9 cellular contexts compared by ENCODE assay signal in the genomic region with DNA sequence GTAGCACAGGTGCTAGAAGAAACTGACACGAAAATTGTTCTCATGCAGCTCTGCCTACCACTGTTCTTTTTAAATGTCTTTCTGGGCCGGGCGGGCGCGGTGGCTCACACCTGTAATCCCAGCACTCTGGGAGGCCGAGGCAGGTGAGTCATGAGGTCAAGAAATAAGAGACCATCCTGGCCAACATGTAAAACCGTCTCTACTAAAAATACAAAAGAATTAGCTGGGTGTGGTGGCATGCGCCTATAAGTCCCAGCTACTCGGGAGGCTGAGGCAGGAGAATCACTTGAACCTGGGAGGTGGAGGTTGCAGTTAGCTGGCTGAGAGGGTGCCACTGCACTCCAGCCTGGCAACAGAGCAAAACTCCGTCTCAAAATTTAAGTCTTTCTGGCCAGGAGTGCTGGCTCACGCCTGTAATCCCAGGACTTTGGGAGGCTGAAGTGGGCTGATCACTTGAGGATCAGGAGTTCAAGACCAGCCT. TPM values are rescaled to one million over a fixed set of nuclear protein-coding genes. Genes with fewer than 3 reads are reported as not detected.
A peak's percentile ranks its signal among the peaks of the same experiment; 100 is the strongest.
DNase-seq lines count a peak whose midpoint lies in the region; ATAC-seq lines count a peak whose summit lies in the region.
"Had no signal": no experiment of that assay in that cellular context is flagged by ENCODE, and none has a peak within 500 bp of the region (broad histone marks: within the 10 kb centered on the region; RNA-seq: fewer than 3 reads in every experiment).

No MANE protein-coding gene starts in this region.

- peak; percentile 27 for ATAC-seq in HG02870 (IDR thresholded peaks at IDR 0.05; ENCODE audit: unreplicated experiment)
- no peak for ATAC-seq in GM19397 (IDR thresholded peaks at IDR 0.05; ENCODE audit: unreplicated experiment)
- no peak for ATAC-seq in HG02970 (IDR thresholded peaks at IDR 0.05; ENCODE audit: low FRiP score, unreplicated experiment)
- ATAC-seq in GM21526 (IDR thresholded peaks at IDR 0.05; ENCODE audit: low FRiP score, unreplicated experiment): no peak

- H3K4me1 ChIP-seq in ACC112 (ENCODE audit: control insufficient read depth, insufficient read depth, low read length, unreplicated experiment): peaks cover 10% of the 10 kb centered on the region
- peaks cover 17% of the 10 kb centered on the region for H3K4me1 ChIP-seq in adipocyte (ENCODE audit: control insufficient read depth, insufficient read depth, low read length)
- H3K4me1 ChIP-seq in mesodermal cell (ENCODE audit: control insufficient read depth, insufficient read depth, low read length, poor library complexity, severe bottlenecking): peaks cover 5% of the 10 kb centered on the region

- H3K27ac ChIP-seq in ACC112 (ENCODE audit: low read depth, low read length) (peak overlapping the region; percentile 86), mesodermal cell (ENCODE audit: low read depth, low read length, severe bottlenecking) (peak overlapping the region; percentile 44)

- peak overlapping the region; percentile 88 for H3K9ac ChIP-seq in adipocyte (ENCODE audit: low read length)

- no peak for DNase-seq in adipocyte (ENCODE audit: low read depth)
- DNase-seq in hippocampal formation (lab: John Stamatoyannopoulos, UW): no peak
- DNase-seq: stimulated activated naive B cell treated with anti-CD40 and anti-IgM and Interleukin-4, amounts not matched to agents 10 μg/mL and 1 μg/mL and 100 μg/mL, for 72 hours had no signal

- H3K27me3 ChIP-seq in ACC112 (ENCODE audit: insufficient read depth, low read length) (no peaks in the 10 kb centered on the region), adipocyte (replicated peaks; ENCODE audit: control insufficient read depth, insufficient read depth, low read length) (no peaks in the 10 kb centered on the region)

- 95 to 97% methylated on average over 8 to 11 of the region's 11 CpGs for WGBS in mesodermal cell (ENCODE audit: insufficient coverage in 2 of 2), 2 experiments

- H3K36me3 ChIP-seq in ACC112 (ENCODE audit: insufficient read depth, low read length) (peaks cover 31% of the 10 kb centered on the region), adipocyte (ENCODE audit: control insufficient read depth, insufficient read depth, low read length, severe bottlenecking) (peaks cover 72% of the 10 kb centered on the region), mesodermal cell (ENCODE audit: control insufficient read depth, insufficient read depth, low read length) (peaks cover 78% of the 10 kb centered on the region)

- no peaks in the 10 kb centered on the region for H3K9me3 ChIP-seq in adipocyte (ENCODE audit: control insufficient read depth, low read length)
- no peaks in the 10 kb centered on the region for H3K9me3 ChIP-seq in mesodermal cell (ENCODE audit: control insufficient read depth, low read length)

- H3K4me3 ChIP-seq in ACC112 (ENCODE audit: low read depth, low read length): peak overlapping the region; percentile 92; the same call in 1 of the 2 replicates
- H3K4me3 ChIP-seq in adipocyte (ENCODE audit: low read length): peak overlapping the region; percentile 88
- H3K4me3 ChIP-seq in mesodermal cell (ENCODE audit: extremely low read depth, insufficient read depth, low read length, poor library complexity, severe bottlenecking): no peak overlapping the region

- peaks cover 19% of the 10 kb centered on the region for H3K79me2 ChIP-seq in ACC112 (ENCODE audit: control insufficient read depth, insufficient read depth, low read length, unreplicated experiment)

- H2AFZ ChIP-seq in ACC112 (ENCODE audit: low read length, unreplicated experiment): no peak overlapping the region

RNA-seq across cellular contexts. Expression of gene RIT1, which starts 0.9 kb away (rescaled TPM):
- polyA plus RNA-seq in mesodermal cell (2013, experiment 1 of 2): 46.8 TPM
- polyA plus RNA-seq in mesodermal cell (2013, experiment 2 of 2): 38.1 TPM

RNA-seq across cellular contexts. Expression of gene KHDC4, which starts 22.1 kb away (rescaled TPM):
- polyA plus RNA-seq in mesodermal cell (2013, experiment 1 of 2): 37.3 TPM
- polyA plus RNA-seq in mesodermal cell (2013, experiment 2 of 2): 39.6 TPM

RNA-seq across cellular contexts. Expression of gene RXFP4, which starts 29.3 kb away (rescaled TPM):
- polyA plus RNA-seq in mesodermal cell (2013, experiment 1 of 2): not detected
- polyA plus RNA-seq in mesodermal cell (2013, experiment 2 of 2): not detected

RNA-seq across cellular contexts. Expression of gene SYT11, which starts 52.7 kb away (rescaled TPM):
- polyA plus RNA-seq in mesodermal cell (2013, experiment 1 of 2): 2.6 TPM
- polyA plus RNA-seq in mesodermal cell (2013, experiment 2 of 2): 2.0 TPM

RNA-seq across cellular contexts. Expression of gene GON4L, which starts 55.1 kb away (rescaled TPM):
- polyA plus RNA-seq in mesodermal cell (2013, experiment 1 of 2): 22.8 TPM
- polyA plus RNA-seq in mesodermal cell (2013, experiment 2 of 2): 22.9 TPM
